In genomic region chr18:36608107-36608506, GRCh38 we compare ENCODE assay signal across 25 cellular contexts.
DNase-seq lines count a peak whose midpoint lies in the region; ATAC-seq, FAIRE-seq and TF ChIP-seq lines count a peak whose summit lies in the region.
"Had no signal": no experiment of that assay in that cellular context is flagged by ENCODE, and none has a peak within 500 bp of the region (broad histone marks: within the 10 kb centered on the region; RNA-seq: fewer than 3 reads in every experiment).

No MANE protein-coding gene starts in this region.

- intact Hi-C loops in pancreas (cut with DNase I), result no loop called here
- intact Hi-C loops in Right ventricle myocardium superior (cut with DNase I), result loop anchor here (10.0 kb wide), 1 partner anchor 63 kb away; no protein-coding TSS in a partner anchor
- intact Hi-C loops in sciatic nerve (cut with DNase I), result no loop called here

- H3K36me3 ChIP-seq in Peyer's patch (no peaks in the 10 kb centered on the region), pancreas (no peaks in the 10 kb centered on the region)
- H3K36me3 ChIP-seq: BLaER1 had no signal

- H3K4me1 ChIP-seq in Peyer's patch (peaks cover 0 to 5% (median 0%) of the 10 kb centered on the region in 4 donors), pancreas (no peaks in the 10 kb centered on the region)

- H3K4me3 ChIP-seq in Peyer's patch, result no peak overlapping the region
- no peak overlapping the region for H3K4me3 ChIP-seq in pancreas
- H3K4me3 ChIP-seq: BLaER1, GM23338, PC-9 had no signal

- peak; percentile 79 for FAIRE-seq in D721Med (lab: Jason Lieb, UNC)
- FAIRE-seq in pancreas (lab: Jason Lieb, UNC), result no peak
- FAIRE-seq: A204.1, G401.6 had no signal

- TF ChIP-seq POLR2A in Peyer's patch (IDR thresholded peaks at IDR 0.05), result no peak

- H3K27ac ChIP-seq in Peyer's patch, result no peak overlapping the region
- H3K27ac ChIP-seq in pancreas, result no peak overlapping the region
- H3K27ac ChIP-seq: BLaER1, PC-9, RWPE1 had no signal

- 35 to 37% methylated on average over 3 of the region's 3 CpGs for WGBS in pancreas, 2 donors

- no peaks in the 10 kb centered on the region for H3K27me3 ChIP-seq in Peyer's patch
- H3K27me3 ChIP-seq in pancreas, result no peaks in the 10 kb centered on the region
- H3K27me3 ChIP-seq: BLaER1 had no signal

- peak in 3 of 4 donors; percentile 26 to 63 (median 40) for ATAC-seq in pancreas
- ATAC-seq in Right ventricle myocardium superior (ENCODE audit: poor library complexity), result no peak
- ATAC-seq in sciatic nerve, result no peak
- ATAC-seq: GM23338 had no signal

- TF ChIP-seq CTCF in D721Med (IDR thresholded peaks at IDR 0.05; ENCODE audit: insufficient read depth, missing control alignments) (no peak), Peyer's patch (IDR thresholded peaks at IDR 0.05) (no peak), pancreas (IDR thresholded peaks at IDR 0.05) (no peak)

- H3K9me3 ChIP-seq in Peyer's patch (no peaks in the 10 kb centered on the region), pancreas (no peaks in the 10 kb centered on the region)

- DNase-seq in D721Med (ENCODE audit: insufficient read length, low spot score), result no peak
- DNase-seq in Peyer's patch, result peak in 2 of 3 donors; percentile 77 to 89
- DNase-seq in glomerular visceral epithelial cell (ENCODE audit: extremely low spot score), result peak; percentile 16
- no peak for DNase-seq in pancreas
- DNase-seq in Right ventricle myocardium superior, result no peak
- no peak for DNase-seq in NOMO-1 treated with dmso at 0.1 percent for 144 hours (lab: John Stamatoyannopoulos, UW; ENCODE audit: unreplicated experiment)
- no peak for DNase-seq in sciatic nerve (ENCODE audit: low spot score)
- DNase-seq in epidermal melanocyte (ENCODE audit: insufficient read length, low spot score), result no peak
- DNase-seq: CD4-positive, CD25-positive, alpha-beta regulatory T cell; H9; NCI-H1092 treated with DMSO at 0.1 percent for 48 hours; NCI-H1436; NCI-H187; NCI-H2081 treated with DMSO at 0.1 percent for 48 hours; NCI-H446; NCI-H524 treated with DMSO at 0.1 percent for 48 hours; NCI-H82; NK-92 treated with Interleukin-12 subunit alpha and Interleukin-12 subunit beta, amount 100 ng/mL, for 24 hours; PC-9; SHP77 treated with DMSO at 0.1 percent for 48 hours had no signal

Comparison
In these comparisons a context has a peak if more than half of its experiments do, and no peak if none do; other contexts are left out.
1. DNase-seq: peak in Peyer's patch (2 of 3) and glomerular visceral epithelial cell (single experiment); none in D721Med (single experiment), pancreas (0 of 6), Right ventricle myocardium superior (single experiment), NOMO-1 treated with dmso at 0.1 percent for 144 hours (single experiment), sciatic nerve (single experiment) and epidermal melanocyte (single experiment).
2. ATAC-seq: peak in pancreas (3 of 4); none in Right ventricle myocardium superior (single experiment) and sciatic nerve (single experiment).